8 cellular contexts compared by ENCODE assay signal in genomic region chr6:90411292-90411781, GRCh38.
DNase-seq lines count a peak whose midpoint lies in the region; ATAC-seq and TF ChIP-seq lines count a peak whose summit lies in the region.

No MANE protein-coding gene starts in this region.

- no peak overlapping the region for H3K27ac ChIP-seq in coronary artery

- no peak overlapping the region for H3K4me3 ChIP-seq in coronary artery

- ATAC-seq in GM18907 (IDR thresholded peaks at IDR 0.05; ENCODE audit: unreplicated experiment) (peak; percentile 97), HG02884 (IDR thresholded peaks at IDR 0.05; ENCODE audit: unreplicated experiment) (peak; percentile 96)

- DNase-seq in effector CD4-positive, alpha-beta T cell = peak; percentile 49
- DNase-seq in hypothalamus (lab: John Stamatoyannopoulos, UW) (no peak), inferior parietal cortex (ENCODE audit: extremely low spot score) (no peak), mesenteric fat pad (ENCODE audit: low spot score) (no peak), coronary artery (ENCODE audit: low spot score) (no peak)

- no peak for TF ChIP-seq CTCF in coronary artery (IDR thresholded peaks at IDR 0.05)

- peak; percentile 50 for TF ChIP-seq POLR2A in Raji (IDR thresholded peaks at IDR 0.05; ENCODE audit: insufficient read depth, low read depth, low read length)
